ENCODE assay signal across 9 cellular contexts in the genomic region with DNA sequence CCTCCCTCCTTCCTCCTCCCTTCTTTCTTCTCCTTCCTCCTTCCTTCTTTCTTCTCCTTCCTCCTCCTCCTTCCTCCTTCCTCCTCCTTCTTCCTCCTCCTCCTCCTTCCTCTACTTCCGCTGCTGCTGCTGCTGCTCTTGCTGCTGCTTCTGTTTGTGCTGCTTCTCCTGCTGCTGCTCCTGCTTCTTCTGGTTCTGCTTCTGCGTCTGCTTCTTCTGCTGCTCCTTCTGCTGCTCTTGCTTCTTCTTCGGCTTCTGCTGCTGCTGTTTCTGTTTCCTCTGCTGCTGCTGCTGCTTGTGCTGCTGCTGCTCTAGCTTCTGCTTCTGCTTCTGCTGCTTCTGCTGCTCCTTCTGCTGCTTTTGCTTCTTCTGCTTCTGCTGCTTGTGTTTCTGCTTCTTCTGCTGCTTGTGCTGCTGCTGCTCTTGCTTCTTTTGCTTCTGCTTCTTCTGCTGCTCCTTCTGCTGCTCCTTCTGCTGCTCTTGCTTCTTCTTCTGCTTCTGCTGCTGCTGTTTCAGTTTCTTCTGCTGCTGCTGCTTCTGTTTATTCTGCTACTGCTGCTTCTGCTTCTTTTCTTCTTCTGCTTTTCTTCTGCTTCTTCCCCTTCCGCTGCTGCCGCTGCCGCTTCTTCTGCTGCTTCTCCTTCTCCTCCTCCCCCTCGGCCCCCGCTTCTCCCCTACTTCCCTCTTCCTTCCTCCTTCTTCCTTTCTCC.
DNase-seq lines count a peak whose midpoint lies in the region; ATAC-seq, FAIRE-seq and TF ChIP-seq lines count a peak whose summit lies in the region.
"Had no signal": no experiment of that assay in that cellular context is flagged by ENCODE, and none has a peak within 500 bp of the region (broad histone marks: within the 10 kb centered on the region; RNA-seq: fewer than 3 reads in every experiment).

No MANE protein-coding gene starts in this region.

- no peaks in the 10 kb centered on the region for H3K27me3 ChIP-seq in tibial artery

- H3K27me3 Mint-ChIP-seq in dendritic cell treated with granulocyte-macrophage colony-stimulating factor and Interleukin-4, amounts not matched to agents 40 ng/mL and 50 ng/mL, for 4 days, result no peaks in the 10 kb centered on the region

- POLR2A ChIA-PET in RWPE1 (lab: Yijun Ruan, JAX; ENCODE audit: low non-redundant PET), result no interaction called here

- DNase-seq in GM19239 (ENCODE audit: insufficient read length, low spot score) (no peak), RWPE1 (ENCODE audit: low spot score) (no peak), NCI-H345 treated with DMSO at 0.1 percent for 48 hours (lab: John Stamatoyannopoulos, UW; ENCODE audit: unreplicated experiment) (no peak), tibial artery (no peak)
- DNase-seq in stimulated activated effector memory CD8-positive, alpha-beta T cell treated with anti-CD3 and anti-CD28 coated beads, Interleukin-12 subunit alpha, Interleukin-12 subunit beta, amount 100 ng/mL, for 72 hours (ENCODE audit: low spot score in 2 of 2), result no peak
- DNase-seq: NCI-H774 had no signal

- H3K4me1 Mint-ChIP-seq in dendritic cell treated with granulocyte-macrophage colony-stimulating factor and Interleukin-4, amounts not matched to agents 40 ng/mL and 50 ng/mL, for 4 days (ENCODE audit: low read depth), result peaks cover 34% of the 10 kb centered on the region
- peaks cover 36% of the 10 kb centered on the region for H3K4me1 Mint-ChIP-seq in stimulated activated effector memory CD8-positive, alpha-beta T cell treated with anti-CD3 and anti-CD28 coated beads, Interleukin-12 subunit alpha, Interleukin-12 subunit beta, amount 100 ng/mL, for 72 hours

- H3K27ac Mint-ChIP-seq in dendritic cell treated with granulocyte-macrophage colony-stimulating factor and Interleukin-4, amounts not matched to agents 40 ng/mL and 50 ng/mL, for 4 days, result peak overlapping the region; percentile 97
- peak overlapping the region; percentile 95 for H3K27ac Mint-ChIP-seq in stimulated activated effector memory CD8-positive, alpha-beta T cell treated with anti-CD3 and anti-CD28 coated beads, Interleukin-12 subunit alpha, Interleukin-12 subunit beta, amount 100 ng/mL, for 72 hours

- TF ChIP-seq CTCF in RWPE1 (conservative IDR thresholded peaks at IDR 0.05; ENCODE audit: low read depth) (no peak), tibial artery (IDR thresholded peaks at IDR 0.05) (no peak)

- peak; percentile 37 for ATAC-seq in stimulated activated effector memory CD8-positive, alpha-beta T cell treated with anti-CD3 and anti-CD28 coated beads, Interleukin-12 subunit alpha, Interleukin-12 subunit beta, amount 100 ng/mL, for 72 hours
- no peak for ATAC-seq in HG02885 (IDR thresholded peaks at IDR 0.05; ENCODE audit: poor library complexity, unreplicated experiment)
- ATAC-seq: HCT116 had no signal

- H3K4me1 ChIP-seq in tibial artery, result peaks cover 0 to 7% (median 2%) of the 10 kb centered on the region in 4 donors

- H3K9me3 ChIP-seq in tibial artery, result no peaks in the 10 kb centered on the region

- H3K36me3 ChIP-seq in tibial artery, result peaks cover 60 to 98% (median 72%) of the 10 kb centered on the region in 3 donors

- FAIRE-seq in GM19239 (lab: Jason Lieb, UNC), result peak; percentile 87

- no peak overlapping the region for H3K4me3 ChIP-seq in tibial artery

- CTCF ChIA-PET in RWPE1 (lab: Yijun Ruan, JAX), result no interaction called here

- peaks cover 87% of the 10 kb centered on the region for H3K36me3 Mint-ChIP-seq in dendritic cell treated with granulocyte-macrophage colony-stimulating factor and Interleukin-4, amounts not matched to agents 40 ng/mL and 50 ng/mL, for 4 days (ENCODE audit: low read depth)
- peaks cover 100% of the 10 kb centered on the region for H3K36me3 Mint-ChIP-seq in stimulated activated effector memory CD8-positive, alpha-beta T cell treated with anti-CD3 and anti-CD28 coated beads, Interleukin-12 subunit alpha, Interleukin-12 subunit beta, amount 100 ng/mL, for 72 hours

- peak overlapping the region; percentile 14 for H3K4me3 Mint-ChIP-seq in dendritic cell treated with granulocyte-macrophage colony-stimulating factor and Interleukin-4, amounts not matched to agents 40 ng/mL and 50 ng/mL, for 4 days
- H3K4me3 Mint-ChIP-seq in stimulated activated effector memory CD8-positive, alpha-beta T cell treated with anti-CD3 and anti-CD28 coated beads, Interleukin-12 subunit alpha, Interleukin-12 subunit beta, amount 100 ng/mL, for 72 hours, result peak overlapping the region; percentile 85

- peaks cover 25% of the 10 kb centered on the region for H3K9me3 Mint-ChIP-seq in dendritic cell treated with granulocyte-macrophage colony-stimulating factor and Interleukin-4, amounts not matched to agents 40 ng/mL and 50 ng/mL, for 4 days
- H3K9me3 Mint-ChIP-seq in stimulated activated effector memory CD8-positive, alpha-beta T cell treated with anti-CD3 and anti-CD28 coated beads, Interleukin-12 subunit alpha, Interleukin-12 subunit beta, amount 100 ng/mL, for 72 hours, result no peaks in the 10 kb centered on the region

- intact Hi-C loops in dendritic cell treated with granulocyte-macrophage colony-stimulating factor and Interleukin-4, amounts not matched to agents 40 ng/mL and 50 ng/mL, for 4 days (cut with micrococcal nuclease), result no loop called here
- intact Hi-C loops in tibial artery (cut with DNase I; ENCODE audit: low total_unique reads), result no loop called here

- peak overlapping the region; percentile 57 for H3K27ac ChIP-seq in RWPE1
- H3K27ac ChIP-seq in tibial artery, result no peak overlapping the region
